19 cellular contexts compared by ENCODE assay signal in genomic region chr3:33637482-33637881, GRCh38.
DNase-seq lines count a peak whose midpoint lies in the region; ATAC-seq, FAIRE-seq and TF ChIP-seq lines count a peak whose summit lies in the region.
"Had no signal": no experiment of that assay in that cellular context is flagged by ENCODE, and none has a peak within 500 bp of the region (broad histone marks: within the 10 kb centered on the region; RNA-seq: fewer than 3 reads in every experiment).

No MANE protein-coding gene starts in this region.

- no peak overlapping the region for H3K4me3 ChIP-seq in HEK293 (ENCODE audit: low read depth, low read length)
- H3K4me3 ChIP-seq in endodermal cell (ENCODE audit: low read length): no peak overlapping the region
- H3K4me3 ChIP-seq in right lobe of liver: no peak overlapping the region
- no peak overlapping the region for H3K4me3 ChIP-seq in foreskin fibroblast (ENCODE audit: low read depth in 1 of 2, low read length in 2 of 2)
- H3K4me3 ChIP-seq: A549, GM23248 had no signal

- H3K4me1 ChIP-seq in HEK293 (ENCODE audit: control insufficient read depth, insufficient read depth, low read length): no peaks in the 10 kb centered on the region
- H3K4me1 ChIP-seq in endodermal cell (ENCODE audit: control insufficient read depth, insufficient read depth, low read length): no peaks in the 10 kb centered on the region
- H3K4me1 ChIP-seq in right lobe of liver: peaks cover 0 to 9% (median 0%) of the 10 kb centered on the region in 4 donors

- no peak for TF ChIP-seq CTCF in HEK293 (tag by site-specific recombination; IDR thresholded peaks at IDR 0.05)
- TF ChIP-seq CTCF in endodermal cell (conservative IDR thresholded peaks at IDR 0.05): no peak
- TF ChIP-seq CTCF in right lobe of liver (IDR thresholded peaks at IDR 0.05): no peak
- no peak for TF ChIP-seq CTCF in D721Med (IDR thresholded peaks at IDR 0.05; ENCODE audit: insufficient read depth, missing control alignments)
- TF ChIP-seq CTCF in foreskin fibroblast (IDR thresholded peaks at IDR 0.05; ENCODE audit: low read depth, low read length): no peak

- DNase-seq in NCI-H526 (lab: John Stamatoyannopoulos, UW): peak; percentile 20 to 50
- DNase-seq in endodermal cell: no peak
- DNase-seq in right lobe of liver: no peak
- DNase-seq in D721Med (ENCODE audit: insufficient read length, low spot score): no peak
- DNase-seq in GM12892 (ENCODE audit: insufficient read length): no peak
- no peak for DNase-seq in foreskin fibroblast
- DNase-seq in NOMO-1 (lab: John Stamatoyannopoulos, UW; ENCODE audit: unreplicated experiment in 2 of 2): no peak
- DNase-seq: AML-193; Caco-2; CD4-positive, alpha-beta T cell; DMS79 treated with DMSO at 0.1 percent for 48 hours; GF-D8; GM23248 had no signal

- no peak overlapping the region for H3K4me3 Mint-ChIP-seq in endodermal cell
- H3K4me3 Mint-ChIP-seq: CD4-positive, alpha-beta T cell had no signal

- FAIRE-seq in D721Med (lab: Jason Lieb, UNC): no peak
- no peak for FAIRE-seq in GM12892 (lab: Jason Lieb, UNC)
- FAIRE-seq: A549, H54, HTR-8/SVneo had no signal

- no peaks in the 10 kb centered on the region for H3K27me3 ChIP-seq in endodermal cell (ENCODE audit: control insufficient read depth, insufficient read depth, low read length, poor library complexity, severe bottlenecking)
- no peaks in the 10 kb centered on the region for H3K27me3 ChIP-seq in right lobe of liver

- H3K27me3 Mint-ChIP-seq in endodermal cell (ENCODE audit: insufficient read depth): no peaks in the 10 kb centered on the region
- H3K27me3 Mint-ChIP-seq: CD4-positive, alpha-beta T cell had no signal

- POLR2A ChIA-PET in HEK293 (lab: Yijun Ruan, JAX): no interaction called here

- TF ChIP-seq POLR2A in right lobe of liver (IDR thresholded peaks at IDR 0.05) (no peak), GM12892 (IDR thresholded peaks at IDR 0.05; ENCODE audit: low read depth, low read length) (no peak)

- H3K27ac Mint-ChIP-seq in endodermal cell: peak overlapping the region; percentile 68
- H3K27ac Mint-ChIP-seq: CD4-positive, alpha-beta T cell had no signal

- intact Hi-C loops in right lobe of liver (cut with DNase I): loop anchor here (10.0 kb wide), 2 partner anchors 77 to 147 kb away; partner anchors contain the start of gene CLASP2 (in 1 of the 2)

- H3K36me3 ChIP-seq in HEK293 (ENCODE audit: control insufficient read depth in 2 of 2, insufficient read depth in 1 of 2, low read length in 2 of 2) (peaks cover 0 to 4% of the 10 kb centered on the region in 2 experiments; a peak in 1 of 3 replicates), endodermal cell (ENCODE audit: control insufficient read depth, insufficient read depth, low read length) (peaks cover 24% of the 10 kb centered on the region), right lobe of liver (no peaks in the 10 kb centered on the region)

- peaks cover 13% of the 10 kb centered on the region for H3K36me3 Mint-ChIP-seq in endodermal cell (ENCODE audit: low read depth)

- ATAC-seq in right lobe of liver: peak; percentile 33 to 70 (median 67)
- ATAC-seq: A549, HCT116 had no signal

- no peak overlapping the region for H3K9ac ChIP-seq in endodermal cell (ENCODE audit: extremely low read depth, low read length, poor library complexity, severe bottlenecking)
- H3K9ac ChIP-seq: GM23248 had no signal

- no peak overlapping the region for H3K27ac ChIP-seq in HEK293 (ENCODE audit: extremely low read depth, low read depth, low read length)
- H3K27ac ChIP-seq in endodermal cell (ENCODE audit: low read depth, low read length): no peak overlapping the region
- H3K27ac ChIP-seq in right lobe of liver: no peak overlapping the region
- H3K27ac ChIP-seq: C4-2B, GM23248 had no signal

- H3K9me3 Mint-ChIP-seq in endodermal cell: no peaks in the 10 kb centered on the region
- H3K9me3 Mint-ChIP-seq: CD4-positive, alpha-beta T cell had no signal

- 56% methylated on average over 5 of the region's 5 CpGs; no CpG with 5 or more reads in 1 of the 2 experiments for WGBS in endodermal cell (ENCODE audit: insufficient coverage in 1 of 2, insufficient read length in 1 of 2), 2 experiments
- WGBS in right lobe of liver (ENCODE audit: insufficient coverage, low coverage, low lambda C conversion rate, missing lambda C conversion rate): 42% methylated on average over 5 of the region's 5 CpGs

- peaks cover 14% of the 10 kb centered on the region for H3K4me1 Mint-ChIP-seq in endodermal cell

- CTCF ChIA-PET in HEK293 (lab: Yijun Ruan, JAX): interaction anchor here (0.6 to 2.1 kb wide), 15 partner anchors 7 to 160 kb away, joined by 3 to 17 read pairs (median 4); no protein-coding TSS in a partner anchor

- H3K9me3 ChIP-seq in HEK293 (ENCODE audit: control insufficient read depth, insufficient read depth, low read depth, low read length) (no peaks in the 10 kb centered on the region), endodermal cell (ENCODE audit: control insufficient read depth, low read length) (no peaks in the 10 kb centered on the region), right lobe of liver (no peaks in the 10 kb centered on the region)
- H3K9me3 ChIP-seq: A549, Caco-2 had no signal

TF ChIP-seq in HEK293, 187 proteins besides CTCF, POLR2A, EP300 and RAD21:
- TF ChIP-seq SCRT2 (tag by site-specific recombination; IDR thresholded peaks at IDR 0.05) (no peak), ZNF600 (tag by site-specific recombination; IDR thresholded peaks at IDR 0.05) (peak; percentile 30; the same call in 1 of the 2 replicates)

Comparison
In these comparisons a context has a peak if more than half of its experiments do, and no peak if none do; other contexts are left out.
1. DNase-seq: peak in NCI-H526 (2 of 2); none in endodermal cell (single experiment), right lobe of liver (0 of 3), D721Med (single experiment), GM12892 (single experiment), foreskin fibroblast (0 of 2) and NOMO-1 (0 of 2).